In genomic region chr5:83554133-83554532, GRCh38 we compare ENCODE assay signal across 15 cellular contexts.
A peak's percentile ranks its signal among the peaks of the same experiment; 100 is the strongest.
DNase-seq lines count a peak whose midpoint lies in the region; ATAC-seq, FAIRE-seq and TF ChIP-seq lines count a peak whose summit lies in the region.
"Had no signal": no experiment of that assay in that cellular context is flagged by ENCODE, and none has a peak within 500 bp of the region (broad histone marks: within the 10 kb centered on the region; RNA-seq: fewer than 3 reads in every experiment).

No MANE protein-coding gene starts in this region.

- no peaks in the 10 kb centered on the region for H3K9me3 ChIP-seq in liver (ENCODE audit: control insufficient read depth in 4 of 4, low read length in 3 of 4)
- no peaks in the 10 kb centered on the region for H3K9me3 ChIP-seq in HepG2 (ENCODE audit: low read length)
- no peaks in the 10 kb centered on the region for H3K9me3 ChIP-seq in right lobe of liver
- H3K9me3 ChIP-seq in tibial nerve: no peaks in the 10 kb centered on the region
- H3K9me3 ChIP-seq: MG63 had no signal

- WGBS in liver: 44% methylated on average over 5 of the region's 5 CpGs
- 34% methylated on average over 5 of the region's 5 CpGs for WGBS in HepG2 (ENCODE audit: low lambda C conversion rate)
- WGBS in right lobe of liver (ENCODE audit: insufficient coverage, low coverage, low lambda C conversion rate, missing lambda C conversion rate): 27% methylated on average over 5 of the region's 5 CpGs
- WGBS in tibial nerve, 2 donors: 97 to 98% methylated on average over 5 of the region's 5 CpGs

- TF ChIP-seq POLR2A in HepG2 (IDR thresholded peaks at IDR 0.05; ENCODE audit: insufficient read depth in 1 of 2, low read depth in 2 of 2, low read length in 2 of 2) (no peak), right lobe of liver (IDR thresholded peaks at IDR 0.05) (no peak), tibial nerve (IDR thresholded peaks at IDR 0.05) (no peak)

- POLR2A ChIA-PET in HepG2 (lab: Yijun Ruan, JAX): no interaction called here

- DNase-seq in HepG2 (ENCODE audit: low spot score) (no peak), coronary artery (ENCODE audit: low spot score) (no peak), right lobe of liver (peak in 1 of 3 donors; percentile 19), DMS53 (lab: John Stamatoyannopoulos, UW) (no peak), frontal cortex (ENCODE audit: low spot score in 2 of 2) (no peak), NCI-H1417 treated with DMSO at 0.1 percent for 48 hours (lab: John Stamatoyannopoulos, UW) (no peak), tibial nerve (ENCODE audit: low spot score in 2 of 2) (no peak)
- DNase-seq: CD4-positive, alpha-beta memory T cell; MG63; NCI-H1092 treated with DMSO at 0.1 percent for 48 hours; NCI-H1694 treated with DMSO at 0.1 percent for 48 hours; NCI-H345; NCI-H69 had no signal

- no peak for TF ChIP-seq EP300 in HepG2 (IDR thresholded peaks at IDR 0.05; ENCODE audit: low read depth in 2 of 2, low read length in 2 of 2)
- no peak for TF ChIP-seq EP300 in HepG2 (CRISPR knock-in tag; IDR thresholded peaks at IDR 0.05; ENCODE audit: borderline replicate concordance)
- TF ChIP-seq EP300 in tibial nerve (IDR thresholded peaks at IDR 0.05): no peak

- H3K4me3 ChIP-seq in liver (ENCODE audit: low read depth in 1 of 3, low read length in 3 of 3) (no peak overlapping the region), HepG2 (replicated peaks in 1 of 3; ENCODE audit: insufficient read depth in 1 of 3, low read depth in 2 of 3, low read length in 3 of 3) (no peak overlapping the region), coronary artery (no peak overlapping the region), right lobe of liver (no peak overlapping the region), tibial nerve (no peak overlapping the region)
- H3K4me3 ChIP-seq: MG63 had no signal

- no peak overlapping the region for H2AFZ ChIP-seq in HepG2 (ENCODE audit: low read length)

- no peaks in the 10 kb centered on the region for H4K20me1 ChIP-seq in HepG2 (ENCODE audit: insufficient read depth, low read length)

- H3K79me2 ChIP-seq in HepG2 (ENCODE audit: insufficient read depth, low read length): no peaks in the 10 kb centered on the region

- in situ Hi-C loops in HepG2 (cut with HindIII; ENCODE audit: extremely low pct_ligation_motif_present, low pct_unique_long_range_greater_than_20kb): loop anchor here (25.0 kb wide), 1 partner anchor 467 kb away; the partner anchor contains the start of genes TMEM167A and XRCC4

- H3K9ac ChIP-seq in liver (ENCODE audit: low read depth in 1 of 2, low read length in 2 of 2) (no peak overlapping the region), HepG2 (ENCODE audit: insufficient read depth, low read depth, low read length) (no peak overlapping the region)

- FAIRE-seq in HepG2 (lab: Jason Lieb, UNC) (no peak), frontal cortex (lab: Jason Lieb, UNC) (no peak)
- FAIRE-seq: A204.1 had no signal

- no TSS peak for BruUV-seq in HepG2 (replicated peaks; lab: Mats Ljungman, UMichigan)

- TF ChIP-seq CTCF in liver (IDR thresholded peaks at IDR 0.05; ENCODE audit: low read depth, low read length, missing input control) (no peak), HepG2 (CRISPR knock-in tag; IDR thresholded peaks at IDR 0.05) (no peak), coronary artery (IDR thresholded peaks at IDR 0.05) (no peak), right lobe of liver (IDR thresholded peaks at IDR 0.05) (no peak), tibial nerve (IDR thresholded peaks at IDR 0.05) (no peak)

- H3K4me2 ChIP-seq in HepG2 (ENCODE audit: low read depth, low read length): no peak overlapping the region

- peaks cover 0 to 3% (median 0%) of the 10 kb centered on the region in 4 donors for H3K4me1 ChIP-seq in liver (ENCODE audit: control insufficient read depth in 4 of 4, insufficient read depth in 4 of 4, low read length in 3 of 4)
- peaks cover 4% of the 10 kb centered on the region for H3K4me1 ChIP-seq in HepG2 (ENCODE audit: insufficient read depth, low read length)
- no peaks in the 10 kb centered on the region for H3K4me1 ChIP-seq in right lobe of liver
- H3K4me1 ChIP-seq in tibial nerve: peaks cover 0 to 14% (median 2%) of the 10 kb centered on the region in 4 donors

- no peak for TF ChIP-seq RAD21 in liver (IDR thresholded peaks at IDR 0.05)
- no peak for TF ChIP-seq RAD21 in HepG2 (CRISPR knock-in tag; IDR thresholded peaks at IDR 0.05)

- H3K36me3 ChIP-seq in liver (ENCODE audit: control insufficient read depth in 4 of 4, insufficient read depth in 3 of 4, low read depth in 1 of 4, low read length in 3 of 4): no peaks in the 10 kb centered on the region
- H3K36me3 ChIP-seq in HepG2 (replicated peaks in 1 of 2; ENCODE audit: control insufficient read depth in 1 of 2, insufficient read depth in 2 of 2, low read length in 2 of 2): no peaks in the 10 kb centered on the region
- no peaks in the 10 kb centered on the region for H3K36me3 ChIP-seq in right lobe of liver
- H3K36me3 ChIP-seq in tibial nerve: no peaks in the 10 kb centered on the region
- H3K36me3 ChIP-seq: MG63 had no signal

- H3K27me3 ChIP-seq in liver (ENCODE audit: control insufficient read depth in 4 of 4, insufficient read depth in 4 of 4, low read length in 3 of 4) (no peaks in the 10 kb centered on the region), HepG2 (ENCODE audit: control insufficient read depth in 1 of 2, insufficient read depth in 2 of 2, low read length in 2 of 2) (no peaks in the 10 kb centered on the region), right lobe of liver (no peaks in the 10 kb centered on the region), tibial nerve (no peaks in the 10 kb centered on the region)
- H3K27me3 ChIP-seq: MG63 had no signal

- no peak overlapping the region for H3K27ac ChIP-seq in liver (ENCODE audit: low read depth in 1 of 2, low read length in 2 of 2)
- H3K27ac ChIP-seq in HepG2 (ENCODE audit: extremely low read length, insufficient read depth, low read length): no peak overlapping the region
- H3K27ac ChIP-seq in coronary artery: peak overlapping the region; percentile 2 to 58
- H3K27ac ChIP-seq in right lobe of liver: no peak overlapping the region
- no peak overlapping the region for H3K27ac ChIP-seq in tibial nerve

- intact Hi-C loops in HepG2 (cut with micrococcal nuclease; ENCODE audit: unreplicated experiment) (no loop called here), right lobe of liver (cut with DNase I) (no loop called here)

- CTCF ChIA-PET in HepG2 (lab: Yijun Ruan, JAX; ENCODE audit: low intra/inter-chr PET ratio, low total read pairs): no interaction called here

- ATAC-seq in HepG2: no peak
- ATAC-seq in right lobe of liver: peak; percentile 35 to 89 (median 66)

TF ChIP-seq in liver, 16 proteins besides CTCF, POLR2A, EP300 and RAD21 (continues in another document):
- TF ChIP-seq YY1 (IDR thresholded peaks at IDR 0.05) (peak; percentile 84), HNF4A (conservative IDR thresholded peaks at IDR 0.05) (peak in 1 of 2 donors; percentile 52), JUND (IDR thresholded peaks at IDR 0.05) (peak in 1 of 2 donors; percentile 70)
- TF ChIP-seq, protein P1, sequence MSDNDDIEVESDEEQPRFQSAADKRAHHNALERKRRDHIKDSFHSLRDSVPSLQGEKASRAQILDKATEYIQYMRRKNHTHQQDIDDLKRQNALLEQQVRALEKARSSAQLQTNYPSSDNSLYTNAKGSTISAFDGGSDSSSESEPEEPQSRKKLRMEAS (IDR thresholded peaks at IDR 0.05): peak; percentile 40
- TF ChIP-seq, protein P2, sequence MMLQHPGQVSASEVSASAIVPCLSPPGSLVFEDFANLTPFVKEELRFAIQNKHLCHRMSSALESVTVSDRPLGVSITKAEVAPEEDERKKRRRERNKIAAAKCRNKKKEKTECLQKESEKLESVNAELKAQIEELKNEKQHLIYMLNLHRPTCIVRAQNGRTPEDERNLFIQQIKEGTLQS (IDR thresholded peaks at IDR 0.05): no peak

TF ChIP-seq in HepG2, 621 proteins besides CTCF, POLR2A, EP300 and RAD21:
- TF ChIP-seq NFIC (IDR thresholded peaks at IDR 0.05; ENCODE audit: low read length): no peak
- no peak for TF ChIP-seq ZSCAN5A (CRISPR knock-in tag; IDR thresholded peaks at IDR 0.05; ENCODE audit: borderline replicate concordance)
- no peak for TF ChIP-seq ZNF839 (CRISPR knock-in tag; IDR thresholded peaks at IDR 0.05; ENCODE audit: borderline replicate concordance)

Comparison
In these comparisons a context has a peak if more than half of its experiments do, and no peak if none do; other contexts are left out.
1. H3K27ac ChIP-seq: peak in coronary artery (2 of 2); none in liver (0 of 2), HepG2 (single experiment), right lobe of liver (0 of 3) and tibial nerve (0 of 4).